ENCODE assay signal across 9 cellular contexts in the genomic region with DNA sequence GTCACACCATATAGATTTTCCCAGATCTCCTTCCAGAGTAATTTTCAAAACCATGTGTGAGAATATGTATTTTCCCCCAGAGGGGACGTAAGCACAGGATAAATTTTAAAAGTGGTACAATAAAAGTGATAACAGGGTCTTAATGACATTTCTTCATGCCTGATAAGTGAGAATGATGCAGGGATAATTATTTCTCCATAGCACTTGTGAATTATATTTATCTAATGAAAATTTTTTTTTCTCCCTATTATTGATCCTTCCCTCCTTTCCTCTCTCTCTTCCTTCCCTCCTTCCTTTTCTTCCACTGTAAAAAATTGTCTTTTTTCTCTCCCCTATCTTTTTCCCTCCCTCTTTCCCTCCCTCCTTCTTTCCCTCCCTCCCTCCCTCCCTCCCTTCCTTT. TPM values are rescaled to one million over a fixed set of nuclear protein-coding genes. Genes with fewer than 3 reads are reported as not detected.
"Had no signal": no experiment of that assay in that cellular context is flagged by ENCODE, and none has a peak within 500 bp of the region (broad histone marks: within the 10 kb centered on the region; RNA-seq: fewer than 3 reads in every experiment).

No MANE protein-coding gene starts in this region.

- H3K4me3 ChIP-seq: GM12878 had no signal

- ATAC-seq: GM12878 had no signal

- DNase-seq: GDM1, GF-D8 had no signal

- FAIRE-seq: G401.6, GM12878, GM12891, GM12892, GM18507, GM19239 had no signal

RNA-seq across cellular contexts. Expression of a gene that starts 17.0 kb away (rescaled TPM):
- total RNA-seq: G401, GM12878 had no signal
- polyA plus RNA-seq: GM12878 had no signal
